ENCODE assay signal across 16 cellular contexts in the genomic region with DNA sequence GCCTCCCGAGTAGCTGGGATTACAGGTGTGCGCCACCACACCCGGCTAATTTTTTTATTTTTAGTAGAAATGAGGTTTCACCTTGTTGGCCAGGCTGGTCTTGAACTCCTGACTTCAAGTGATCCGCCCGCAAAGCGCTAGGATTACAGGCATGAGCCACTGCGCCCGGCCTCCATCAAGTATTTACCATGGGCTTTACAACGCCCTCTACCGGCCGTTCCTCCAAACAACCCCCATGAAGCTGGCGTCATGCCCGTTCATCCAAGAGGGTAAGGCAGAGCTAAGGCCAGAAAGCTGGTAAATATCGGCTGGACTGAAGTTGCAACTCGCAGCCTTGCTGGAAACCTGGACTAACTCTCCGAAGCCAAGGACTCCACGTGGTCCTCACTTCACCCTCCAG. TPM values are rescaled to one million over a fixed set of nuclear protein-coding genes. Genes with fewer than 3 reads are reported as not detected.
DNase-seq lines count a peak whose midpoint lies in the region; ATAC-seq, FAIRE-seq and TF ChIP-seq lines count a peak whose summit lies in the region.
"Had no signal": no experiment of that assay in that cellular context is flagged by ENCODE, and none has a peak within 500 bp of the region (broad histone marks: within the 10 kb centered on the region; RNA-seq: fewer than 3 reads in every experiment).

No MANE protein-coding gene starts in this region.

- H3K4me1 ChIP-seq in colonic mucosa (peaks cover 7% of the 10 kb centered on the region), adrenal gland (replicated peaks in 1 of 2) (no peaks in the 10 kb centered on the region), pancreas (no peaks in the 10 kb centered on the region)
- H3K4me1 ChIP-seq: body of pancreas had no signal

- H3K4me3 ChIP-seq in AG09309 (ENCODE audit: control insufficient read depth, low read depth, low read length) (no peak overlapping the region), LNCaP clone FGC (ENCODE audit: low read depth, low read length) (no peak overlapping the region), colonic mucosa (no peak overlapping the region), adrenal gland (no peak overlapping the region), pancreas (no peak overlapping the region)
- H3K4me3 ChIP-seq: body of pancreas had no signal

- no peak overlapping the region for H3K9ac ChIP-seq in colonic mucosa (ENCODE audit: low read depth in 2 of 2, low read length in 2 of 2)

- H3K27me3 ChIP-seq in colonic mucosa = no peaks in the 10 kb centered on the region
- no peaks in the 10 kb centered on the region for H3K27me3 ChIP-seq in adrenal gland
- no peaks in the 10 kb centered on the region for H3K27me3 ChIP-seq in pancreas
- H3K27me3 ChIP-seq: body of pancreas had no signal

- TF ChIP-seq CTCF in 22Rv1 (IDR thresholded peaks at IDR 0.05) = peak; percentile 77
- peak; percentile 11 for TF ChIP-seq CTCF in AG09309 (IDR thresholded peaks at IDR 0.05; ENCODE audit: control insufficient read depth, insufficient read depth, low read depth, low read length, missing control alignments)
- peak; percentile 32 for TF ChIP-seq CTCF in LNCaP clone FGC (IDR thresholded peaks at IDR 0.05; ENCODE audit: control insufficient read depth, extremely low read depth, insufficient read depth)
- TF ChIP-seq CTCF in colonic mucosa (IDR thresholded peaks at IDR 0.05) = no peak
- no peak for TF ChIP-seq CTCF in adrenal gland (IDR thresholded peaks at IDR 0.05)
- TF ChIP-seq CTCF in pancreas (IDR thresholded peaks at IDR 0.05) = no peak

- H3K36me3 ChIP-seq in colonic mucosa (no peaks in the 10 kb centered on the region), adrenal gland (replicated peaks in 1 of 2) (peaks cover 0 to 38% of the 10 kb centered on the region in 2 donors), pancreas (peaks cover 0 to 17% (median 0%) of the 10 kb centered on the region in 3 donors)

- ATAC-seq in pancreas = no peak
- ATAC-seq: body of pancreas, left cardiac atrium, sciatic nerve had no signal

- DNase-seq in AG09309 (ENCODE audit: low read depth) (no peak), LNCaP clone FGC (ENCODE audit: low read depth) (no peak), colonic mucosa (peak; percentile 43), NCI-H1048 (lab: John Stamatoyannopoulos, UW) (no peak), adrenal gland (no peak), pancreas (no peak), UCSD-AML1 (lab: John Stamatoyannopoulos, UW; ENCODE audit: unreplicated experiment) (no peak)
- DNase-seq: activated CD4-positive, alpha-beta T cell treated with anti-CD3 and anti-CD28 coated beads for 1 hour; activated naive CD4-positive, alpha-beta T cell treated with anti-CD3 and anti-CD28 coated beads, Interleukin-2, amount 10 ng/mL, durations not matched to agents 7 days and 5 days; EL; GOT3; left cardiac atrium; NCI-H1105 treated with DMSO at 0.1 percent for 48 hours had no signal

- intact Hi-C loops in colonic mucosa (cut with DNase I) (loop anchor here (5.0 kb wide), 1 partner anchor 109 kb away; no protein-coding TSS in a partner anchor), adrenal gland (cut with DNase I) (loop anchor here in 1 of 2 donors (5.0 kb wide), 1 partner anchor 109 kb away; no protein-coding TSS in a partner anchor), pancreas (cut with DNase I) (loop anchor here in 2 of 3 donors (5.0 to 10.0 kb wide), 3 partner anchors 107 to 377 kb away; no protein-coding TSS in a partner anchor)

- no peak for FAIRE-seq in pancreas (lab: Jason Lieb, UNC)

- WGBS in adrenal gland, 4 donors = 88 to 94% (median 93%) methylated on average over 16 to 17 of the region's 17 CpGs
- WGBS in pancreas, 2 donors = 79 to 88% methylated on average over 17 of the region's 17 CpGs

- TF ChIP-seq POLR2A in adrenal gland (IDR thresholded peaks at IDR 0.05) = no peak

- H3K9me3 ChIP-seq in colonic mucosa (no peaks in the 10 kb centered on the region), adrenal gland (replicated peaks in 1 of 3) (no peaks in the 10 kb centered on the region), pancreas (no peaks in the 10 kb centered on the region)
- H3K9me3 ChIP-seq: body of pancreas had no signal

- H3K27ac ChIP-seq in 22Rv1 = no peak overlapping the region
- no peak overlapping the region for H3K27ac ChIP-seq in colonic mucosa
- no peak overlapping the region for H3K27ac ChIP-seq in adrenal gland
- H3K27ac ChIP-seq in pancreas = no peak overlapping the region
- H3K27ac ChIP-seq: body of pancreas had no signal

RNA-seq across cellular contexts. Expression of gene RNF34, which starts 41.6 kb away (rescaled TPM):
- 10 to 100 TPM; 39.7 to 53.3 TPM for total RNA-seq in colonic mucosa
- 10 to 100 TPM; 16.8 to 39.6 (median 26.5) TPM for total RNA-seq in adrenal gland
- 10 to 100 TPM; 13.3 to 29.5 (median 15.7) TPM for polyA plus RNA-seq in adrenal gland
- total RNA-seq in pancreas = 10 to 100 TPM; 11.6 to 22.8 (median 14.1) TPM
- 10 to 100 TPM; 13.4 to 19.1 TPM for polyA plus RNA-seq in pancreas

Comparison
In these comparisons a context has a peak if more than half of its experiments do, and no peak if none do; other contexts are left out.
1. CTCF ChIP-seq: peak in 22Rv1 (single experiment), AG09309 (single experiment) and LNCaP clone FGC (single experiment); none in colonic mucosa (single experiment), adrenal gland (0 of 6) and pancreas (0 of 4).